15 cellular contexts compared by ENCODE assay signal in genomic region chr1:185420588-185421081, GRCh38.
DNase-seq lines count a peak whose midpoint lies in the region; ATAC-seq and TF ChIP-seq lines count a peak whose summit lies in the region.
"Had no signal": no experiment of that assay in that cellular context is flagged by ENCODE, and none has a peak within 500 bp of the region (broad histone marks: within the 10 kb centered on the region; RNA-seq: fewer than 3 reads in every experiment).

No MANE protein-coding gene starts in this region.

- H3K9me3 Mint-ChIP-seq in activated CD4-positive, alpha-beta T cell treated with anti-CD3 and anti-CD28 coated beads, Interleukin-2, amount 10 ng/mL, durations not matched to agents 24 days and 14 days = peaks cover 12% of the 10 kb centered on the region
- peaks cover 5% of the 10 kb centered on the region for H3K9me3 Mint-ChIP-seq in activated CD8-positive, alpha-beta T cell treated with anti-CD3 and anti-CD28 coated beads, Interleukin-2, amount 10 ng/mL, durations not matched to agents 7 days and 5 days (ENCODE audit: insufficient read depth)
- H3K9me3 Mint-ChIP-seq in natural killer cell = no peaks in the 10 kb centered on the region
- H3K9me3 Mint-ChIP-seq: endodermal cell; stimulated activated memory B cell treated with anti-CD40 and anti-IgM and Interleukin-4, amounts not matched to agents 10 μg/mL and 1 μg/mL and 100 μg/mL, for 72 hours had no signal

- in situ Hi-C loops in KBM-7 (cut with MboI; ENCODE audit: low pct_unique_long_range_greater_than_20kb, low sequenced_read_pairs) = no loop called here

- peak overlapping the region; percentile 74 for H3K4me3 Mint-ChIP-seq in activated CD4-positive, alpha-beta T cell treated with anti-CD3 and anti-CD28 coated beads, Interleukin-2, amount 10 ng/mL, durations not matched to agents 24 days and 14 days
- peak overlapping the region; percentile 60 for H3K4me3 Mint-ChIP-seq in activated CD8-positive, alpha-beta T cell treated with anti-CD3 and anti-CD28 coated beads, Interleukin-2, amount 10 ng/mL, durations not matched to agents 7 days and 5 days
- peak overlapping the region; percentile 81 for H3K4me3 Mint-ChIP-seq in natural killer cell
- H3K4me3 Mint-ChIP-seq: endodermal cell; stimulated activated memory B cell treated with anti-CD40 and anti-IgM and Interleukin-4, amounts not matched to agents 10 μg/mL and 1 μg/mL and 100 μg/mL, for 72 hours had no signal

- no peaks in the 10 kb centered on the region for H3K27me3 Mint-ChIP-seq in activated CD4-positive, alpha-beta T cell treated with anti-CD3 and anti-CD28 coated beads, Interleukin-2, amount 10 ng/mL, durations not matched to agents 24 days and 14 days
- no peaks in the 10 kb centered on the region for H3K27me3 Mint-ChIP-seq in activated CD8-positive, alpha-beta T cell treated with anti-CD3 and anti-CD28 coated beads, Interleukin-2, amount 10 ng/mL, durations not matched to agents 7 days and 5 days (ENCODE audit: low read depth)
- no peaks in the 10 kb centered on the region for H3K27me3 Mint-ChIP-seq in natural killer cell (ENCODE audit: low read depth in 2 of 2)
- H3K27me3 Mint-ChIP-seq: stimulated activated memory B cell treated with anti-CD40 and anti-IgM and Interleukin-4, amounts not matched to agents 10 μg/mL and 1 μg/mL and 100 μg/mL, for 72 hours had no signal

- CTCF ChIA-PET in activated CD8-positive, alpha-beta T cell treated with anti-CD3 and anti-CD28 coated beads, Interleukin-2, amount 10 ng/mL, durations not matched to agents 7 days and 5 days (lab: Charles Lee) = interaction anchor here (0.7 to 2.8 kb wide), 13 partner anchors 11 to 260 kb away, joined by 3 to 15 read pairs (median 4); partner anchors contain the start of gene IVNS1ABP

- ATAC-seq in activated CD8-positive, alpha-beta T cell treated with anti-CD3 and anti-CD28 coated beads, Interleukin-2, amount 10 ng/mL, durations not matched to agents 7 days and 5 days = peak; percentile 87
- ATAC-seq in natural killer cell (peak; percentile 85 to 91 (median 91)), GM18520 (IDR thresholded peaks at IDR 0.05; ENCODE audit: unreplicated experiment) (no peak)
- ATAC-seq: stimulated activated memory B cell treated with anti-CD40 and anti-IgM and Interleukin-4, amounts not matched to agents 10 μg/mL and 1 μg/mL and 100 μg/mL, for 72 hours had no signal

- DNase-seq in activated CD4-positive, alpha-beta T cell treated with anti-CD3 and anti-CD28 coated beads, Interleukin-2, amount 10 ng/mL, durations not matched to agents 24 days and 14 days = peak; percentile 86
- no peak for DNase-seq in activated CD4-positive, alpha-beta T cell treated with anti-CD3 and anti-CD28 coated beads for 1 hour
- DNase-seq in MV-4-11 (lab: John Stamatoyannopoulos, UW) = peak; percentile 22
- peak; percentile 80 for DNase-seq in activated CD8-positive, alpha-beta T cell treated with anti-CD3 and anti-CD28 coated beads, Interleukin-2, amount 10 ng/mL, durations not matched to agents 7 days and 5 days
- DNase-seq in natural killer cell = peak; percentile 26
- DNase-seq in KBM-7 = no peak
- no peak for DNase-seq in Ammon's horn (ENCODE audit: low spot score)
- DNase-seq: DND-41, endodermal cell, hypothalamus, left cardiac atrium, NCI-H2029, NCI-H510A had no signal

- peaks cover 62% of the 10 kb centered on the region for H3K4me1 Mint-ChIP-seq in activated CD4-positive, alpha-beta T cell treated with anti-CD3 and anti-CD28 coated beads, Interleukin-2, amount 10 ng/mL, durations not matched to agents 24 days and 14 days
- H3K4me1 Mint-ChIP-seq in activated CD8-positive, alpha-beta T cell treated with anti-CD3 and anti-CD28 coated beads, Interleukin-2, amount 10 ng/mL, durations not matched to agents 7 days and 5 days (ENCODE audit: low read depth) = peaks cover 88% of the 10 kb centered on the region
- peaks cover 58 to 67% of the 10 kb centered on the region in 2 donors for H3K4me1 Mint-ChIP-seq in natural killer cell
- H3K4me1 Mint-ChIP-seq: stimulated activated memory B cell treated with anti-CD40 and anti-IgM and Interleukin-4, amounts not matched to agents 10 μg/mL and 1 μg/mL and 100 μg/mL, for 72 hours had no signal

- no peak for TF ChIP-seq CTCF in natural killer cell (IDR thresholded peaks at IDR 0.05)

- intact Hi-C loops in activated CD4-positive, alpha-beta T cell treated with anti-CD3 and anti-CD28 coated beads, Interleukin-2, amount 10 ng/mL, durations not matched to agents 24 days and 14 days (cut with micrococcal nuclease) = loop anchor here (1.0 to 5.0 kb wide), 6 partner anchors 19 to 257 kb away; partner anchors contain the start of gene IVNS1ABP
- intact Hi-C loops in natural killer cell (cut with micrococcal nuclease) = loop anchor here (1.0 to 10.0 kb wide), 6 partner anchors 20 to 376 kb away; partner anchors contain the start of genes IVNS1ABP and RNF2

- H3K36me3 Mint-ChIP-seq in activated CD4-positive, alpha-beta T cell treated with anti-CD3 and anti-CD28 coated beads, Interleukin-2, amount 10 ng/mL, durations not matched to agents 24 days and 14 days (ENCODE audit: low read depth) = peaks cover 7% of the 10 kb centered on the region
- H3K36me3 Mint-ChIP-seq in activated CD8-positive, alpha-beta T cell treated with anti-CD3 and anti-CD28 coated beads, Interleukin-2, amount 10 ng/mL, durations not matched to agents 7 days and 5 days (ENCODE audit: low read depth) = peaks cover 52% of the 10 kb centered on the region
- no peaks in the 10 kb centered on the region for H3K36me3 Mint-ChIP-seq in natural killer cell
- H3K36me3 Mint-ChIP-seq: stimulated activated memory B cell treated with anti-CD40 and anti-IgM and Interleukin-4, amounts not matched to agents 10 μg/mL and 1 μg/mL and 100 μg/mL, for 72 hours had no signal

- POLR2A ChIA-PET in activated CD8-positive, alpha-beta T cell treated with anti-CD3 and anti-CD28 coated beads, Interleukin-2, amount 10 ng/mL, durations not matched to agents 7 days and 5 days (lab: Charles Lee) = interaction anchor here (0.7 to 8.4 kb wide), 12 partner anchors 11 to 888 kb away, joined by 3 to 87 read pairs (median 6); partner anchors contain the start of gene IVNS1ABP

- H3K27ac Mint-ChIP-seq in activated CD4-positive, alpha-beta T cell treated with anti-CD3 and anti-CD28 coated beads, Interleukin-2, amount 10 ng/mL, durations not matched to agents 24 days and 14 days = peak overlapping the region; percentile 92
- H3K27ac Mint-ChIP-seq in activated CD8-positive, alpha-beta T cell treated with anti-CD3 and anti-CD28 coated beads, Interleukin-2, amount 10 ng/mL, durations not matched to agents 7 days and 5 days = peak overlapping the region; percentile 96
- peak overlapping the region; percentile 84 to 98 for H3K27ac Mint-ChIP-seq in natural killer cell
- H3K27ac Mint-ChIP-seq: endodermal cell; stimulated activated memory B cell treated with anti-CD40 and anti-IgM and Interleukin-4, amounts not matched to agents 10 μg/mL and 1 μg/mL and 100 μg/mL, for 72 hours had no signal

Comparison
In these comparisons a context has a peak if more than half of its experiments do, and no peak if none do; other contexts are left out.
1. DNase-seq: peak in activated CD4-positive, alpha-beta T cell treated with anti-CD3 and anti-CD28 coated beads, Interleukin-2, amount 10 ng/mL, durations not matched to agents 24 days and 14 days (single experiment), MV-4-11 (single experiment), activated CD8-positive, alpha-beta T cell treated with anti-CD3 and anti-CD28 coated beads, Interleukin-2, amount 10 ng/mL, durations not matched to agents 7 days and 5 days (single experiment) and natural killer cell (single experiment); none in activated CD4-positive, alpha-beta T cell treated with anti-CD3 and anti-CD28 coated beads for 1 hour (single experiment), KBM-7 (single experiment) and Ammon's horn (single experiment).
2. Peak in every context shown above with its lines, with median percentiles within 50 percentile points of each other: H3K27ac Mint-ChIP-seq and H3K4me3 Mint-ChIP-seq.